ENCODE assay signal across 12 cellular contexts in the genomic region with DNA sequence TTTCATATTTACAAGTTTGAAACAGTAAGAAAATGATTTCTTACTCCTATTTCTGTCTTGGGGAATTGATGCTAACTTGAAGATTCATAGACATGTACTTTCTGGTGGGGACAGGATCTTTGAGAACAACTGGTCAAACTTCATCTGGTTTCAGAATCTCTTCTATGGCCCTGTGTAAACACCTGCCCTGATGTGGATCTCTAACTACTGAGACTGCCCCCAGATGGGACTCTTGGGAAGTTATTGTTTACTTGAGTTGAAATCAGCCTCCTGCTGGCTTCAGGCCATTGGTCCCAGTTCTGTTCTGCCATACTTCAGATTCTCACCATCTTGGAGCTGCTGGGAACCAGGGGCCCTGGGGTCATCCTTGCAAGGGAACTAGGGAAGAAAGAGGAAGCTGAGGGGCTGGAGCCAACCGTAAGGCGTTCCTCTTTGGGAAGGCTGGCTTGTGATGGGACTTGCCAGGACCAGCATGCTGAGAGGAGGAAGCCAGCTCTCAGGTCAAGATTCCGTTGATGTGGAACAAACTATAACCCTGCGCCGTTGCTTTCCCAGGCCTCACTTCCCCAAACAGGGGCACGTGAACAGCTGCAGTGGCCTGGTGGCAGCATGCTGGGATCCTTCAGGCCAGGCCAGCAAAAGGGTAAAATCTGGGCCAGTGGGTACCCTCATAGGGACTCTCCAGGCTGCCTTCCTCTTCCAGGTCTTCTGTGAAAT.
DNase-seq lines count a peak whose midpoint lies in the region; ATAC-seq and TF ChIP-seq lines count a peak whose summit lies in the region.
"Had no signal": no experiment of that assay in that cellular context is flagged by ENCODE, and none has a peak within 500 bp of the region (broad histone marks: within the 10 kb centered on the region; RNA-seq: fewer than 3 reads in every experiment).

No MANE protein-coding gene starts in this region.

- H3F3A ChIP-seq in Loucy (ENCODE audit: low read depth) = no peaks in the 10 kb centered on the region

- H3K36me3 ChIP-seq in Loucy (ENCODE audit: insufficient read depth, low read length) = no peaks in the 10 kb centered on the region
- no peaks in the 10 kb centered on the region for H3K36me3 ChIP-seq in spleen

- H4K20me1 ChIP-seq in Loucy (ENCODE audit: insufficient read depth, low read length, poor library complexity, severe bottlenecking) = no peaks in the 10 kb centered on the region

- H3K4me3 ChIP-seq in Loucy (ENCODE audit: low read length, poor library complexity, severe bottlenecking) (no peak overlapping the region), spleen (peak overlapping the region in 1 of 8 donors; percentile 58)
- H3K4me3 ChIP-seq: SK-N-MC had no signal

- DNase-seq in globus pallidus (ENCODE audit: low spot score) (peak; percentile 47), spleen (peak; percentile 88), NCI-H2227 (lab: John Stamatoyannopoulos, UW; ENCODE audit: unreplicated experiment) (no peak), iPS-NIHi11 (ENCODE audit: low spot score) (no peak)
- DNase-seq in natural killer cell treated with Interleukin-12 subunit alpha and Interleukin-12 subunit beta and Interleukin-15 and Interleukin-18, amount 100 ng/mL, for 72 hours (ENCODE audit: low spot score) = no peak
- DNase-seq: activated naive CD4-positive, alpha-beta T cell treated with anti-CD3 and anti-CD28 coated beads, Interleukin-2, amount 10 ng/mL, durations not matched to agents 7 days and 5 days; Caco-2; stimulated activated CD4-positive, alpha-beta T cell treated with anti-CD3 and anti-CD28 coated beads, Interleukin-2, amount 100 ng/mL, for 24 hours had no signal

- H3K4me3 Mint-ChIP-seq in natural killer cell treated with Interleukin-12 subunit alpha and Interleukin-12 subunit beta and Interleukin-15 and Interleukin-18, amount 100 ng/mL, for 72 hours = no peak overlapping the region
- H3K4me3 Mint-ChIP-seq: activated naive CD4-positive, alpha-beta T cell treated with anti-CD3 and anti-CD28 coated beads, Interleukin-2, amount 10 ng/mL, durations not matched to agents 7 days and 5 days; stimulated activated naive CD8-positive, alpha-beta T cell treated with anti-CD3 and anti-CD28 coated beads, Interleukin-15, Interleukin-2, amounts not matched to agents 100 ng/mL and 50 ng/mL, for 24 hours had no signal

- H3K79me2 ChIP-seq in Loucy (ENCODE audit: insufficient read depth, low read length) = no peaks in the 10 kb centered on the region

- H3K27ac Mint-ChIP-seq in natural killer cell treated with Interleukin-12 subunit alpha and Interleukin-12 subunit beta and Interleukin-15 and Interleukin-18, amount 100 ng/mL, for 72 hours = no peak overlapping the region
- H3K27ac Mint-ChIP-seq: activated naive CD4-positive, alpha-beta T cell treated with anti-CD3 and anti-CD28 coated beads, Interleukin-2, amount 10 ng/mL, durations not matched to agents 7 days and 5 days had no signal

- peak; percentile 37 for ATAC-seq in GM19395 (IDR thresholded peaks at IDR 0.05; ENCODE audit: unreplicated experiment)
- ATAC-seq in natural killer cell treated with Interleukin-12 subunit alpha and Interleukin-12 subunit beta and Interleukin-15 and Interleukin-18, amount 100 ng/mL, for 72 hours = no peak

- intact Hi-C loops in spleen (cut with DNase I; ENCODE audit: low total_unique reads) = no loop called here

- peaks cover 36% of the 10 kb centered on the region for H3K4me1 ChIP-seq in Loucy (ENCODE audit: insufficient read depth, low read length, poor library complexity, severe bottlenecking)
- peaks cover 0 to 54% (median 31%) of the 10 kb centered on the region in 6 donors for H3K4me1 ChIP-seq in spleen
- H3K4me1 ChIP-seq: Caco-2 had no signal

- no peaks in the 10 kb centered on the region for H3K9me3 ChIP-seq in Loucy (ENCODE audit: insufficient read depth, low read depth, low read length)
- H3K9me3 ChIP-seq in spleen = no peaks in the 10 kb centered on the region
- H3K9me3 ChIP-seq: Caco-2 had no signal

- H3K4me1 Mint-ChIP-seq in natural killer cell treated with Interleukin-12 subunit alpha and Interleukin-12 subunit beta and Interleukin-15 and Interleukin-18, amount 100 ng/mL, for 72 hours (ENCODE audit: low read depth in 2 of 2) = peaks cover 18 to 21% of the 10 kb centered on the region in 2 donors

- H3K4me2 ChIP-seq in Loucy (ENCODE audit: low read depth, low read length, poor library complexity, severe bottlenecking) = no peak overlapping the region

- no peaks in the 10 kb centered on the region for H3K36me3 Mint-ChIP-seq in natural killer cell treated with Interleukin-12 subunit alpha and Interleukin-12 subunit beta and Interleukin-15 and Interleukin-18, amount 100 ng/mL, for 72 hours
- H3K36me3 Mint-ChIP-seq: activated naive CD4-positive, alpha-beta T cell treated with anti-CD3 and anti-CD28 coated beads, Interleukin-2, amount 10 ng/mL, durations not matched to agents 7 days and 5 days had no signal

- H3K27ac ChIP-seq in spleen = peak overlapping the region; percentile 20 to 89 (median 76)
- H3K27ac ChIP-seq: SK-N-MC had no signal

- H3K27me3 Mint-ChIP-seq in natural killer cell treated with Interleukin-12 subunit alpha and Interleukin-12 subunit beta and Interleukin-15 and Interleukin-18, amount 100 ng/mL, for 72 hours = peaks cover 0 to 4% of the 10 kb centered on the region in 2 donors
- H3K27me3 Mint-ChIP-seq: stimulated activated naive CD8-positive, alpha-beta T cell treated with anti-CD3 and anti-CD28 coated beads, Interleukin-15, Interleukin-2, amounts not matched to agents 100 ng/mL and 50 ng/mL, for 24 hours had no signal

- no peaks in the 10 kb centered on the region for H3K27me3 ChIP-seq in Loucy (ENCODE audit: insufficient read depth, low read length, poor library complexity, severe bottlenecking)
- no peaks in the 10 kb centered on the region for H3K27me3 ChIP-seq in spleen (replicated peaks in 1 of 7)

- 34 to 59% (median 42%) methylated on average over 6 of the region's 6 CpGs for WGBS in spleen, 5 donors

- TF ChIP-seq CTCF in Loucy (conservative IDR thresholded peaks at IDR 0.05; ENCODE audit: low read length) = peak; percentile 29
- TF ChIP-seq CTCF in spleen (IDR thresholded peaks at IDR 0.05 in 8 of 11, conservative IDR thresholded peaks at IDR 0.05 in 3 of 11) = peak in 1 of 11 experiments; percentile 12

- no peak for TF ChIP-seq POLR2A in spleen (IDR thresholded peaks at IDR 0.05)

- no peak overlapping the region for H2AFZ ChIP-seq in Loucy (ENCODE audit: low read length)

- H3K9me3 Mint-ChIP-seq in natural killer cell treated with Interleukin-12 subunit alpha and Interleukin-12 subunit beta and Interleukin-15 and Interleukin-18, amount 100 ng/mL, for 72 hours = no peaks in the 10 kb centered on the region
- H3K9me3 Mint-ChIP-seq: activated naive CD4-positive, alpha-beta T cell treated with anti-CD3 and anti-CD28 coated beads, Interleukin-2, amount 10 ng/mL, durations not matched to agents 7 days and 5 days; stimulated activated naive CD8-positive, alpha-beta T cell treated with anti-CD3 and anti-CD28 coated beads, Interleukin-15, Interleukin-2, amounts not matched to agents 100 ng/mL and 50 ng/mL, for 24 hours had no signal

- H3K9ac ChIP-seq in Loucy (ENCODE audit: low read depth, low read length, poor library complexity, severe bottlenecking) = no peak overlapping the region

- H3K9me2 ChIP-seq in Loucy (replicated peaks; ENCODE audit: low read depth, low read length) = no peaks in the 10 kb centered on the region

Comparison
In these comparisons a context has a peak if more than half of its experiments do, and no peak if none do; other contexts are left out.
1. DNase-seq: peak in globus pallidus (single experiment) and spleen (single experiment); none in natural killer cell treated with Interleukin-12 subunit alpha and Interleukin-12 subunit beta and Interleukin-15 and Interleukin-18, amount 100 ng/mL, for 72 hours (single experiment), NCI-H2227 (single experiment) and iPS-NIHi11 (single experiment).